In genomic region chr5:72108200-72109050, GRCh38 we compare ENCODE assay signal across 8 cellular contexts. TPM values are rescaled to one million over a fixed set of nuclear protein-coding genes. Genes with fewer than 3 reads are reported as not detected.
DNase-seq lines count a peak whose midpoint lies in the region; ATAC-seq and FAIRE-seq lines count a peak whose summit lies in the region.

No MANE protein-coding gene starts in this region.

- DNase-seq in ELR (ENCODE audit: low read depth): peak; percentile 84
- DNase-seq in RCC 7860 (ENCODE audit: low spot score): peak; percentile 43
- DNase-seq in dermis microvascular lymphatic vessel endothelial cell (ENCODE audit: low read depth in 2 of 2): peak; percentile 67 to 87
- peak; percentile 36 to 38 for DNase-seq in left colon
- DNase-seq in stimulated activated naive B cell treated with anti-CD40 and anti-IgM and Interleukin-4, amounts not matched to agents 10 μg/mL and 1 μg/mL and 100 μg/mL, for 72 hours: no peak

- FAIRE-seq in RCC 7860 (lab: Jason Lieb, UNC): no peak

- H3K27me3 Mint-ChIP-seq in stimulated activated naive B cell treated with anti-CD40 and anti-IgM and Interleukin-4, amounts not matched to agents 10 μg/mL and 1 μg/mL and 100 μg/mL, for 72 hours: peaks cover 51 to 70% of the 10 kb centered on the region in 2 donors

- ATAC-seq in HG03354 (IDR thresholded peaks at IDR 0.05; ENCODE audit: poor library complexity, severe bottlenecking, unreplicated experiment) (peak; percentile 38), left colon (peak; percentile 42), GM21447 (IDR thresholded peaks at IDR 0.05; ENCODE audit: unreplicated experiment) (no peak), HG03135 (IDR thresholded peaks at IDR 0.05; ENCODE audit: unreplicated experiment) (no peak)
- peak; percentile 69 to 71 for ATAC-seq in stimulated activated naive B cell treated with anti-CD40 and anti-IgM and Interleukin-4, amounts not matched to agents 10 μg/mL and 1 μg/mL and 100 μg/mL, for 72 hours (replicated peaks)

- H3K4me1 Mint-ChIP-seq in stimulated activated naive B cell treated with anti-CD40 and anti-IgM and Interleukin-4, amounts not matched to agents 10 μg/mL and 1 μg/mL and 100 μg/mL, for 72 hours: peaks cover 12 to 23% of the 10 kb centered on the region in 2 donors

- peaks cover 0 to 4% of the 10 kb centered on the region in 2 donors for H3K9me3 Mint-ChIP-seq in stimulated activated naive B cell treated with anti-CD40 and anti-IgM and Interleukin-4, amounts not matched to agents 10 μg/mL and 1 μg/mL and 100 μg/mL, for 72 hours

- H3K27ac Mint-ChIP-seq in stimulated activated naive B cell treated with anti-CD40 and anti-IgM and Interleukin-4, amounts not matched to agents 10 μg/mL and 1 μg/mL and 100 μg/mL, for 72 hours: no peak overlapping the region

- H3K36me3 Mint-ChIP-seq in stimulated activated naive B cell treated with anti-CD40 and anti-IgM and Interleukin-4, amounts not matched to agents 10 μg/mL and 1 μg/mL and 100 μg/mL, for 72 hours: no peaks in the 10 kb centered on the region

- intact Hi-C loops in left colon (cut with DNase I, micrococcal nuclease): no loop called here

- peak overlapping the region; percentile 79 to 86 for H3K4me3 Mint-ChIP-seq in stimulated activated naive B cell treated with anti-CD40 and anti-IgM and Interleukin-4, amounts not matched to agents 10 μg/mL and 1 μg/mL and 100 μg/mL, for 72 hours

RNA-seq across cellular contexts. Expression of gene MAP1B, which starts 1.1 kb away (rescaled TPM):
- total RNA-seq in dermis microvascular lymphatic vessel endothelial cell (39.3 and 40.0 TPM in 2 replicates), left colon (10 to 100 TPM in 1 of 2 donors, 1 to 10 TPM in 1; 6.4 to 17.1 TPM)

Comparison
In these comparisons a context has a peak if more than half of its experiments do, and no peak if none do; other contexts are left out.
1. ATAC-seq: peak in HG03354 (single experiment), left colon (single experiment) and stimulated activated naive B cell treated with anti-CD40 and anti-IgM and Interleukin-4, amounts not matched to agents 10 μg/mL and 1 μg/mL and 100 μg/mL, for 72 hours (2 of 2); none in GM21447 (single experiment) and HG03135 (single experiment).